ENCODE assay signal across 26 cellular contexts in the genomic region with DNA sequence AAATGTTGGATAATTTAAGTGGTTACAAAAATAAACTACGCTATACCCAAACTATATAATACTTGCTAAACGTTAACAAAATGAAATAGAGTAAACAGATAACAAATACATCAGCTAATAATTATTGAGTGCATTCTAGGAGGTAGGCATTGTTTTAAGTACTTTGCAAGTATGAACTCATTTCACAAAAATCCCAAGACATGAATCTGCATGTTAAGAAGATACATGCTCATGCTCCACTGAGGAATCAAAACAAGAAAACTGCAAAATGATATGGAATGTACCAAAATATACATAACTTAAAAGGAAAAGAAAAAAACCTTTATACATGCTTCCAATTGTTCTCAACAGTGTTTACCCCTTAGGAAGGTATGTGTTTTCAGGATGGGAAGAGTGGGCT. TPM values are rescaled to one million over a fixed set of nuclear protein-coding genes. Genes with fewer than 3 reads are reported as not detected.
DNase-seq lines count a peak whose midpoint lies in the region; ATAC-seq and TF ChIP-seq lines count a peak whose summit lies in the region.
"Had no signal": no experiment of that assay in that cellular context is flagged by ENCODE, and none has a peak within 500 bp of the region (broad histone marks: within the 10 kb centered on the region; RNA-seq: fewer than 3 reads in every experiment).

No MANE protein-coding gene starts in this region.

- H4K20me1 ChIP-seq in OCI-LY1 (ENCODE audit: insufficient read depth, low read length), result no peaks in the 10 kb centered on the region

- intact Hi-C loops in left cardiac atrium (cut with DNase I), result no loop called here

- TF ChIP-seq CTCF in AG10803 (conservative IDR thresholded peaks at IDR 0.05; ENCODE audit: low read length) (no peak), OCI-LY1 (IDR thresholded peaks at IDR 0.05; ENCODE audit: low read length) (no peak), epithelial cell of esophagus (IDR thresholded peaks at IDR 0.05; ENCODE audit: insufficient read depth, low read depth, low read length, missing control alignments) (no peak)

- H3F3A ChIP-seq in OCI-LY1 (ENCODE audit: insufficient read depth, low read length), result no peaks in the 10 kb centered on the region

- no peaks in the 10 kb centered on the region for H3K27me3 ChIP-seq in OCI-LY1 (ENCODE audit: insufficient read depth, low read length)
- H3K27me3 ChIP-seq: ascending aorta, gastrocnemius medialis, upper lobe of right lung had no signal

- no peak for ATAC-seq in left cardiac atrium
- ATAC-seq: activated CD8-positive, alpha-beta memory T cell treated with anti-CD3 and anti-CD28 coated beads, Interleukin-2, amount 10 ng/mL, durations not matched to agents 7 days and 5 days; activated T-cell treated with anti-CD3 and anti-CD28 coated beads, Interleukin-2, amount 50 U/mL, for 72 hours; gastrocnemius medialis; GM23338; upper lobe of right lung had no signal

- H3K36me3 ChIP-seq in OCI-LY1 (ENCODE audit: insufficient read depth, low read length), result peaks cover 11% of the 10 kb centered on the region
- H3K36me3 ChIP-seq: ascending aorta, gastrocnemius medialis, upper lobe of right lung, WERI-Rb-1 had no signal

- H3K9me2 ChIP-seq in OCI-LY1 (ENCODE audit: low read depth, low read length), result no peaks in the 10 kb centered on the region

- peaks cover 17% of the 10 kb centered on the region for H3K79me2 ChIP-seq in OCI-LY1 (ENCODE audit: insufficient read depth, low read length)

- H3K4me2 ChIP-seq in OCI-LY1 (ENCODE audit: low read length), result 0 out of 2 replicates have a peak overlapping the region, but pooled peaks have one; percentile 51
- H3K4me2 ChIP-seq: GM23338 had no signal

- H3K9ac ChIP-seq in OCI-LY1 (ENCODE audit: low read length), result no peak overlapping the region

- H3K9me3 ChIP-seq in OCI-LY1 (ENCODE audit: low read length), result 0 out of 2 replicates have a peak, but pooled peaks cover 7% of the 10 kb centered on the region
- H3K9me3 ChIP-seq: ascending aorta, gastrocnemius medialis, upper lobe of right lung had no signal

- H3K4me1 ChIP-seq in OCI-LY1 (ENCODE audit: insufficient read depth, low read length, severe bottlenecking), result peaks cover 35% of the 10 kb centered on the region

- no peak overlapping the region for H3K27ac ChIP-seq in OCI-LY1 (ENCODE audit: low read depth, low read length, poor library complexity, severe bottlenecking)
- H3K27ac ChIP-seq: gastrocnemius medialis, upper lobe of right lung, WERI-Rb-1 had no signal

- H3K4me3 ChIP-seq in AG10803 (ENCODE audit: low read length), result no peak overlapping the region
- no peak overlapping the region for H3K4me3 ChIP-seq in OCI-LY1 (ENCODE audit: low read depth, low read length, poor library complexity, severe bottlenecking)
- H3K4me3 ChIP-seq in epithelial cell of esophagus (ENCODE audit: low read length), result peak overlapping the region; percentile 16
- H3K4me3 ChIP-seq: ascending aorta, gastrocnemius medialis, GM23338, lung, upper lobe of right lung had no signal

- DNase-seq in AG10803 (ENCODE audit: low read depth) (peak; percentile 6), epithelial cell of esophagus (ENCODE audit: low read depth) (peak; percentile 74), kidney tubule cell (ENCODE audit: low spot score) (peak; percentile 24), activated gamma-delta T cell (lab: John Stamatoyannopoulos, UW) (no peak), cerebellar cortex (ENCODE audit: low spot score) (no peak), superior temporal gyrus (ENCODE audit: extremely low spot score) (no peak), left cardiac atrium (no peak)
- DNase-seq: 8988T; activated CD4-positive, alpha-beta T cell treated with anti-CD3 and anti-CD28 coated beads, Interleukin-2, amount 10 ng/mL, durations not matched to agents 7 days and 5 days; activated CD8-positive, alpha-beta memory T cell treated with anti-CD3 and anti-CD28 coated beads, Interleukin-2, amount 10 ng/mL, durations not matched to agents 7 days and 5 days; activated T-cell treated with anti-CD3 and anti-CD28 coated beads, Interleukin-2, amount 50 U/mL, for 72 hours; CD4-positive, alpha-beta memory T cell; DMS153; gastrocnemius medialis; hypothalamus; Kasumi-1; NCI-H1092; NCI-H2029; NCI-H526 treated with DMSO at 0.1 percent for 48 hours; T-helper 9 cell; upper lobe of right lung; WERI-Rb-1 had no signal

- H2AFZ ChIP-seq in OCI-LY1 (ENCODE audit: low read length), result no peak overlapping the region
- H2AFZ ChIP-seq: GM23338 had no signal

RNA-seq across cellular contexts. Expression of a gene that starts 2.5 kb away (rescaled TPM):
- 1 to 10 TPM; 3.6 to 3.8 TPM for total RNA-seq in left cardiac atrium

Comparison
In these comparisons a context has a peak if more than half of its experiments do, and no peak if none do; other contexts are left out.
1. DNase-seq: peak in AG10803 (single experiment), epithelial cell of esophagus (single experiment) and kidney tubule cell (single experiment); none in activated gamma-delta T cell (single experiment), cerebellar cortex (single experiment), superior temporal gyrus (single experiment) and left cardiac atrium (single experiment).